ENCODE assay signal across 15 cellular contexts in genomic region chr16:75483222-75483621, GRCh38. TPM values are rescaled to one million over a fixed set of nuclear protein-coding genes. Genes with fewer than 3 reads are reported as not detected.
A peak's percentile ranks its signal among the peaks of the same experiment; 100 is the strongest.
DNase-seq lines count a peak whose midpoint lies in the region; ATAC-seq and FAIRE-seq lines count a peak whose summit lies in the region.
"Had no signal": no experiment of that assay in that cellular context is flagged by ENCODE, and none has a peak within 500 bp of the region (broad histone marks: within the 10 kb centered on the region; RNA-seq: fewer than 3 reads in every experiment).

No MANE protein-coding gene starts in this region.

- H3K27me3 ChIP-seq in small intestine (ENCODE audit: control insufficient read depth in 2 of 2, insufficient read depth in 2 of 2, low read length in 2 of 2): no peaks in the 10 kb centered on the region
- H3K27me3 ChIP-seq: hepatocyte, SJSA1 had no signal

- no peaks in the 10 kb centered on the region for H3K9me3 ChIP-seq in small intestine (ENCODE audit: control insufficient read depth, low read depth)
- H3K9me3 ChIP-seq: SJSA1 had no signal

- peak; percentile 32 for DNase-seq in DMS53 (lab: John Stamatoyannopoulos, UW)
- DNase-seq in DMS53 treated with DMSO at 0.1 percent for 48 hours (lab: John Stamatoyannopoulos, UW; ENCODE audit: unreplicated experiment): no peak
- DNase-seq in SW480 (ENCODE audit: low spot score): peak; percentile 46
- DNase-seq in iris pigment epithelial cell (ENCODE audit: low read depth): peak; percentile 88
- peak; percentile 55 for DNase-seq in small intestine
- DNase-seq in NCI-H526 treated with DMSO at 0.1 percent for 48 hours (lab: John Stamatoyannopoulos, UW): no peak
- DNase-seq: activated naive CD4-positive, alpha-beta T cell treated with anti-CD3 and anti-CD28 coated beads for 36 hours; COR-L47; NK-92 treated with Interleukin-12 subunit alpha and Interleukin-12 subunit beta, amount 100 ng/mL, for 24 hours; occipital lobe had no signal

- FAIRE-seq in small intestine (lab: Jason Lieb, UNC): no peak

- H3K36me3 ChIP-seq in small intestine (ENCODE audit: control insufficient read depth in 2 of 2, insufficient read depth in 2 of 2, low read length in 2 of 2): no peaks in the 10 kb centered on the region
- H3K36me3 ChIP-seq: SJSA1 had no signal

- WGBS in small intestine, 3 donors: 46 to 71% (median 66%) methylated on average over 2 of the region's 2 CpGs

- peaks cover 0 to 7% of the 10 kb centered on the region in 2 donors for H3K4me1 ChIP-seq in small intestine (ENCODE audit: control insufficient read depth in 2 of 2, insufficient read depth in 1 of 2, low read depth in 1 of 2, low read length in 1 of 2)
- H3K4me1 ChIP-seq: SJSA1 had no signal

- no peak overlapping the region for H3K27ac ChIP-seq in small intestine (ENCODE audit: low read depth in 1 of 2, low read length in 1 of 2)
- H3K27ac ChIP-seq: hepatocyte, SJSA1, VCaP had no signal

- ATAC-seq in HG03571 (IDR thresholded peaks at IDR 0.05; ENCODE audit: unreplicated experiment) (no peak), GM19463 (IDR thresholded peaks at IDR 0.05; ENCODE audit: unreplicated experiment) (no peak)

- no peak overlapping the region for H3K4me3 ChIP-seq in small intestine (ENCODE audit: low read depth in 1 of 2, low read length in 2 of 2)
- H3K4me3 ChIP-seq: hepatocyte, SJSA1 had no signal

RNA-seq across cellular contexts. Expression of gene CHST6, which starts 12.0 kb away (rescaled TPM):
- polyA plus RNA-seq in small intestine: 10 to 100 TPM in 1 of 3 donors, 1 to 10 TPM in 2; 2.6 to 10.1 (median 7.3) TPM

RNA-seq across cellular contexts. Expression of gene TMEM170A, which starts 18.7 kb away (rescaled TPM):
- 10 to 100 TPM in 2 of 3 donors, 1 to 10 TPM in 1; 9.6 to 19.9 (median 11.1) TPM for polyA plus RNA-seq in small intestine

RNA-seq across cellular contexts. Expression of gene CFDP1, which starts 49.9 kb away (rescaled TPM):
- polyA plus RNA-seq in small intestine: 100 to 1,000 TPM; 108 to 390 (median 337) TPM

RNA-seq across cellular contexts. Expression of gene CHST5, which starts 52.7 kb away (rescaled TPM):
- 10 to 100 TPM; 25.7 to 37.7 (median 29.3) TPM for polyA plus RNA-seq in small intestine
- polyA plus RNA-seq: hepatocyte had no signal

Comparison
In these comparisons a context has a peak if more than half of its experiments do, and no peak if none do; other contexts are left out.
1. DNase-seq: peak in DMS53 (single experiment), SW480 (single experiment), iris pigment epithelial cell (single experiment) and small intestine (single experiment); none in DMS53 treated with DMSO at 0.1 percent for 48 hours (single experiment) and NCI-H526 treated with DMSO at 0.1 percent for 48 hours (single experiment).